ENCODE assay signal across 11 cellular contexts in genomic region chr1:32333251-32333963, GRCh38. TPM values are rescaled to one million over a fixed set of nuclear protein-coding genes. Genes with fewer than 3 reads are reported as not detected.
DNase-seq lines count a peak whose midpoint lies in the region; ATAC-seq, FAIRE-seq and TF ChIP-seq lines count a peak whose summit lies in the region.
"Had no signal": no experiment of that assay in that cellular context is flagged by ENCODE, and none has a peak within 500 bp of the region (broad histone marks: within the 10 kb centered on the region; RNA-seq: fewer than 3 reads in every experiment).

No MANE protein-coding gene starts in this region.

- peak overlapping the region in 9 of 11 experiments; percentile 90 to 99 (median 97); a peak in 16 of 22 replicates for H3K9ac ChIP-seq in BLaER1 treated with 17β-estradiol and CSF1 and Interleukin-3, amounts not matched to agents 10 nM and 100 nM
- peak overlapping the region; percentile 90 for H3K9ac ChIP-seq in astrocyte (ENCODE audit: low read length)

- H4K20me1 ChIP-seq in BLaER1 treated with 17β-estradiol and CSF1 and Interleukin-3, amounts not matched to agents 10 nM and 100 nM: peaks cover 6 to 96% (median 80%) of the 10 kb centered on the region in 11 experiments; a peak in 21 of 22 replicates
- peaks cover 66% of the 10 kb centered on the region for H4K20me1 ChIP-seq in astrocyte (ENCODE audit: insufficient read depth, low read length)

- H3K4me1 ChIP-seq in BLaER1 treated with 17β-estradiol and CSF1 and Interleukin-3, amounts not matched to agents 10 nM and 100 nM: peaks cover 56 to 67% (median 64%) of the 10 kb centered on the region in 10 experiments
- peaks cover 31% of the 10 kb centered on the region for H3K4me1 ChIP-seq in astrocyte (ENCODE audit: insufficient read depth, low read length)
- H3K4me1 ChIP-seq in naive thymus-derived CD4-positive, alpha-beta T cell (ENCODE audit: control insufficient read depth in 2 of 2, insufficient read depth in 2 of 2, low read length in 2 of 2): peaks cover 20 to 33% of the 10 kb centered on the region in 2 donors

- peak overlapping the region in 10 of 11 experiments; percentile 92 to 100 (median 98); a peak in 20 of 22 replicates for H3K4me2 ChIP-seq in BLaER1 treated with 17β-estradiol and CSF1 and Interleukin-3, amounts not matched to agents 10 nM and 100 nM
- peak overlapping the region; percentile 87 for H3K4me2 ChIP-seq in astrocyte (ENCODE audit: low read length)

- peak overlapping the region; percentile 95 for H3K4me3 Mint-ChIP-seq in astrocyte (ENCODE audit: unreplicated experiment)
- peak overlapping the region; percentile 1 to 93 (median 80) for H3K4me3 Mint-ChIP-seq in naive thymus-derived CD4-positive, alpha-beta T cell

- peaks cover 29% of the 10 kb centered on the region for H3K36me3 Mint-ChIP-seq in astrocyte (ENCODE audit: low read depth, unreplicated experiment)
- peaks cover 8 to 27% (median 13%) of the 10 kb centered on the region in 5 donors for H3K36me3 Mint-ChIP-seq in naive thymus-derived CD4-positive, alpha-beta T cell

- no peak for ATAC-seq in naive thymus-derived CD4-positive, alpha-beta T cell
- no peak for ATAC-seq in GM18870 (IDR thresholded peaks at IDR 0.05; ENCODE audit: unreplicated experiment)
- ATAC-seq: activated CD4-positive, CD25-positive, alpha-beta regulatory T cell treated with anti-CD3 and anti-CD28 coated beads, Interleukin-2, amount 50 U/mL, for 24 hours had no signal

- peaks cover 51 to 66% (median 66%) of the 10 kb centered on the region in 11 experiments for H3K36me3 ChIP-seq in BLaER1 treated with 17β-estradiol and CSF1 and Interleukin-3, amounts not matched to agents 10 nM and 100 nM
- peaks cover 35% of the 10 kb centered on the region for H3K36me3 ChIP-seq in astrocyte (ENCODE audit: insufficient read depth, low read length)
- H3K36me3 ChIP-seq in naive thymus-derived CD4-positive, alpha-beta T cell (ENCODE audit: control insufficient read depth in 2 of 3, insufficient read depth in 3 of 3, low read length in 3 of 3): peaks cover 15 to 44% (median 23%) of the 10 kb centered on the region in 3 experiments

- H2AFZ ChIP-seq in astrocyte (ENCODE audit: low read depth, low read length): no peak overlapping the region

- no peaks in the 10 kb centered on the region for H3K27me3 ChIP-seq in BLaER1 treated with 17β-estradiol and CSF1 and Interleukin-3, amounts not matched to agents 10 nM and 100 nM
- no peaks in the 10 kb centered on the region for H3K27me3 ChIP-seq in astrocyte (ENCODE audit: insufficient read depth, low read length)
- H3K27me3 ChIP-seq in naive thymus-derived CD4-positive, alpha-beta T cell (ENCODE audit: control insufficient read depth in 2 of 2, insufficient read depth in 2 of 2, low read length in 2 of 2): no peaks in the 10 kb centered on the region

- CTCF ChIA-PET in naive thymus-derived CD4-positive, alpha-beta T cell (lab: Charles Lee): interaction anchor here (0.6 to 1.8 kb wide), 6 partner anchors 12 to 93 kb away, joined by 3 to 6 read pairs (median 4); no protein-coding TSS in a partner anchor

- peak overlapping the region in 2 of 11 experiments; percentile 96; a peak in 2 of 22 replicates for H3K27ac ChIP-seq in BLaER1 treated with 17β-estradiol and CSF1 and Interleukin-3, amounts not matched to agents 10 nM and 100 nM
- H3K27ac ChIP-seq in astrocyte (ENCODE audit: low read depth, low read length): no peak overlapping the region
- H3K27ac ChIP-seq in naive thymus-derived CD4-positive, alpha-beta T cell (ENCODE audit: low read depth, low read length): peak overlapping the region; percentile 70

- no peak for TF ChIP-seq CTCF in GM20000 (IDR thresholded peaks at IDR 0.05; ENCODE audit: extremely low read depth, missing control alignments)
- TF ChIP-seq CTCF in astrocyte (IDR thresholded peaks at IDR 0.05; ENCODE audit: insufficient read depth, low read depth, low read length): no peak
- TF ChIP-seq CTCF in GM13976 (IDR thresholded peaks at IDR 0.05; ENCODE audit: borderline replicate concordance, control extremely low read depth, extremely low read depth, insufficient read depth, missing control alignments): no peak

- H3K9me3 Mint-ChIP-seq in astrocyte (ENCODE audit: unreplicated experiment): peaks cover 1% of the 10 kb centered on the region
- no peaks in the 10 kb centered on the region for H3K9me3 Mint-ChIP-seq in naive thymus-derived CD4-positive, alpha-beta T cell

- peak overlapping the region; percentile 35 for H3K27ac Mint-ChIP-seq in astrocyte (ENCODE audit: unreplicated experiment)
- peak overlapping the region; percentile 5 to 95 (median 80) for H3K27ac Mint-ChIP-seq in naive thymus-derived CD4-positive, alpha-beta T cell

- POLR2A ChIA-PET in naive thymus-derived CD4-positive, alpha-beta T cell (lab: Charles Lee): interaction anchor here (0.7 to 6.3 kb wide), 9 partner anchors 11 to 122 kb away, joined by 3 to 64 read pairs (median 4); partner anchors contain the start of gene LCK

- DNase-seq in GM20000 (ENCODE audit: low spot score) (peak; percentile 7), astrocyte (ENCODE audit: low read depth) (no peak), kidney tubule cell (ENCODE audit: low spot score) (no peak), erythroblast (lab: John Stamatoyannopoulos, UW) (no peak), GM13976 (ENCODE audit: low spot score) (no peak)
- no peak for DNase-seq in naive thymus-derived CD4-positive, alpha-beta T cell
- DNase-seq: DMS79, NCI-H1694 treated with DMSO at 0.1 percent for 48 hours had no signal

- H3K79me2 ChIP-seq in astrocyte (ENCODE audit: insufficient read depth, low read length): peaks cover 36% of the 10 kb centered on the region

- no peaks in the 10 kb centered on the region for H3K27me3 Mint-ChIP-seq in astrocyte (ENCODE audit: low read depth, unreplicated experiment)
- H3K27me3 Mint-ChIP-seq in naive thymus-derived CD4-positive, alpha-beta T cell: no peaks in the 10 kb centered on the region

- in situ Hi-C loops in GM13976 (cut with MboI; ENCODE audit: low sequenced_read_pairs, unreplicated experiment): no loop called here

- peak overlapping the region in 8 of 10 experiments; percentile 86 to 97 (median 96); a peak in 13 of 20 replicates for H3K4me3 ChIP-seq in BLaER1 treated with 17β-estradiol and CSF1 and Interleukin-3, amounts not matched to agents 10 nM and 100 nM
- no peak overlapping the region for H3K4me3 ChIP-seq in astrocyte (ENCODE audit: insufficient read depth, low read depth, low read length)
- H3K4me3 ChIP-seq in naive thymus-derived CD4-positive, alpha-beta T cell (ENCODE audit: low read length): no peak overlapping the region

- FAIRE-seq in astrocyte (lab: Jason Lieb, UNC): no peak

- no peaks in the 10 kb centered on the region for H3K9me3 ChIP-seq in BLaER1 treated with 17β-estradiol and CSF1 and Interleukin-3, amounts not matched to agents 10 nM and 100 nM (replicated peaks in 1 of 11)
- H3K9me3 ChIP-seq in astrocyte (ENCODE audit: insufficient read depth, low read depth, low read length): no peaks in the 10 kb centered on the region
- H3K9me3 ChIP-seq in naive thymus-derived CD4-positive, alpha-beta T cell (ENCODE audit: control insufficient read depth in 2 of 3, low read length in 3 of 3): no peaks in the 10 kb centered on the region

- intact Hi-C loops in naive thymus-derived CD4-positive, alpha-beta T cell (cut with micrococcal nuclease): no loop called here

- peaks cover 30% of the 10 kb centered on the region for H3K4me1 Mint-ChIP-seq in astrocyte (ENCODE audit: low read depth, unreplicated experiment)
- peaks cover 31 to 50% (median 41%) of the 10 kb centered on the region in 7 donors for H3K4me1 Mint-ChIP-seq in naive thymus-derived CD4-positive, alpha-beta T cell

- no peak for TF ChIP-seq POLR2A in erythroblast (IDR thresholded peaks at IDR 0.05; ENCODE audit: low read length)

RNA-seq across cellular contexts. Expression of gene MARCKSL1, which starts 2.6 kb away (rescaled TPM):
- total RNA-seq in astrocyte: 185 and 213 TPM in 2 replicates
- 10 to 100 TPM; 22.2 to 70.2 (median 41.7) TPM for total RNA-seq in naive thymus-derived CD4-positive, alpha-beta T cell
- 100 to 1,000 TPM; 175 to 222 TPM for polyA plus RNA-seq in naive thymus-derived CD4-positive, alpha-beta T cell

RNA-seq across cellular contexts. Expression of gene FAM229A, which starts 28.9 kb away (rescaled TPM):
- total RNA-seq in astrocyte: 3.5 and 4.2 TPM in 2 replicates
- total RNA-seq in naive thymus-derived CD4-positive, alpha-beta T cell: 10 to 100 TPM; 11.9 to 37.6 (median 27.7) TPM
- 1 to 10 TPM in 1 of 2 donors, under 1 TPM in 1; 0.32 to 2.5 TPM for polyA plus RNA-seq in naive thymus-derived CD4-positive, alpha-beta T cell

RNA-seq across cellular contexts. Expression of gene TSSK3, which starts 28.9 kb away (rescaled TPM):
- 0.32 and 0.87 TPM in 2 replicates for total RNA-seq in astrocyte
- total RNA-seq in naive thymus-derived CD4-positive, alpha-beta T cell: 1 to 10 TPM in 4 of 5 experiments, under 1 TPM in 1; 0.77 to 7.2 (median 2.7) TPM
- 1 to 10 TPM in 1 of 2 donors, under 1 TPM in 1; 0.50 to 3.2 TPM for polyA plus RNA-seq in naive thymus-derived CD4-positive, alpha-beta T cell

RNA-seq across cellular contexts. Expression of gene HDAC1, which starts 41.5 kb away (rescaled TPM):
- 94.1 and 99.6 TPM in 2 replicates for total RNA-seq in astrocyte
- 100 to 1,000 TPM in 4 of 5 experiments, 10 to 100 TPM in 1; 81.8 to 205 (median 174) TPM for total RNA-seq in naive thymus-derived CD4-positive, alpha-beta T cell
- polyA plus RNA-seq in naive thymus-derived CD4-positive, alpha-beta T cell: 100 to 1,000 TPM; 170 to 209 TPM

Comparison
In these comparisons a context has a peak if more than half of its experiments do, and no peak if none do; other contexts are left out.
1. H3K4me3 ChIP-seq: peak in BLaER1 treated with 17β-estradiol and CSF1 and Interleukin-3, amounts not matched to agents 10 nM and 100 nM (8 of 10); none in astrocyte (single experiment) and naive thymus-derived CD4-positive, alpha-beta T cell (single experiment).